ENCODE assay signal across 29 cellular contexts in the genomic region with DNA sequence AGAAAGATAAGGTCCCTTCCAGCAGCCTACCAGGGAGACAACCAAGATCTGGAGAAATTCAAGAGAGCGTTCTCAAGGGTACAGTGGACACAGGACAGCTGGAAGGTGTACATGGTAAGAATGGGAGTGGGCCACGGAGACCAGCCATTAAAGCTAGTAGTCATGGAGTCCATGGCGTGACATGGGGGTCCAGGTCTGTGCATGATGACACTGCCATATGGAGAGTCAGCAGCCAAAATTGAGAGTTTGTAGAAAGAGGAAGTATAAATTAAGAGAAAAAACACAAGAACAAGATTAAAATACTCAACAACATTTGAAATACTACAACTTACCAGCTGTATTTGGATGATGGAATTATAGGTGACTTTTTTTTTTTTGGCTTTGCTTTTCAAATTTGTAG. TPM values are rescaled to one million over a fixed set of nuclear protein-coding genes. Genes with fewer than 3 reads are reported as not detected.
"Had no signal": no experiment of that assay in that cellular context is flagged by ENCODE, and none has a peak within 500 bp of the region (broad histone marks: within the 10 kb centered on the region; RNA-seq: fewer than 3 reads in every experiment).

No MANE protein-coding gene starts in this region.

- H3K4me3 Mint-ChIP-seq: endodermal cell; naive thymus-derived CD8-positive, alpha-beta T cell; nephron progenitor cell; type B pancreatic cell had no signal

- H3K27me3 ChIP-seq: right atrium auricular region, testis had no signal

- H3K4me1 Mint-ChIP-seq: endodermal cell; naive thymus-derived CD8-positive, alpha-beta T cell; nephron progenitor cell had no signal

- H3K4me3 ChIP-seq: gastrocnemius medialis, lower lobe of right lung, prostate gland, right atrium auricular region, smooth muscle cell, testis, tibial artery had no signal

- H3K9me3 ChIP-seq: gastrocnemius medialis, lower lobe of right lung, prostate gland, right atrium auricular region, testis, tibial artery had no signal

- DNase-seq: effector CD8-positive, alpha-beta T cell; endodermal cell; foreskin fibroblast; gastrocnemius medialis; head of caudate nucleus; left ventricle myocardium superior; lower lobe of right lung; naive thymus-derived CD8-positive, alpha-beta T cell; nephron progenitor cell; nucleus accumbens; stimulated activated CD4-positive, alpha-beta T cell treated with anti-CD3 and anti-CD28 coated beads, Interleukin-12 subunit alpha, Interleukin-12 subunit beta, amount 100 ng/mL, for 4 hours; stimulated activated CD4-positive, alpha-beta T cell treated with anti-CD3 and anti-CD28 coated beads, Interleukin-1b, Interleukin-23, amount 100 ng/mL, for 48 hours; stimulated activated CD4-positive, alpha-beta T cell treated with anti-CD3 and anti-CD28 coated beads, Interleukin-4, amount 100 ng/mL, for 1 hour; stimulated activated CD8-positive, alpha-beta memory T cell treated with anti-CD3 and anti-CD28 coated beads, Interleukin-4, amount 100 ng/mL, for 48 hours; stimulated activated naive CD8-positive, alpha-beta T cell treated with anti-CD3 and anti-CD28 coated beads, Interleukin-15, Interleukin-2, amounts not matched to agents 100 U/mL and 50 U/mL, for 24 hours; substantia nigra; testis; tibial artery had no signal

- H3K36me3 Mint-ChIP-seq: naive thymus-derived CD8-positive, alpha-beta T cell; type B pancreatic cell had no signal

- H3K4me1 ChIP-seq: gastrocnemius medialis, lower lobe of right lung, prostate gland, right atrium auricular region, testis, tibial artery had no signal

- H3K9me3 Mint-ChIP-seq: endodermal cell; naive thymus-derived CD8-positive, alpha-beta T cell; type B pancreatic cell had no signal

- H3K36me3 ChIP-seq: gastrocnemius medialis, lower lobe of right lung, prostate gland, right atrium auricular region, tibial artery had no signal

- H3K4me2 ChIP-seq: smooth muscle cell had no signal

- ATAC-seq: gastrocnemius medialis; left ventricle myocardium superior; lower lobe of right lung; naive thymus-derived CD8-positive, alpha-beta T cell; sciatic nerve; stimulated activated naive CD8-positive, alpha-beta T cell treated with anti-CD3 and anti-CD28 coated beads, Interleukin-15, Interleukin-2, amounts not matched to agents 100 U/mL and 50 U/mL, for 24 hours had no signal

- H3K27ac Mint-ChIP-seq: endodermal cell; naive thymus-derived CD8-positive, alpha-beta T cell; nephron progenitor cell; type B pancreatic cell had no signal

- H3K27ac ChIP-seq: epithelial cell of prostate, gastrocnemius medialis, lower lobe of right lung, prostate gland, right atrium auricular region, testis, tibial artery had no signal

RNA-seq across cellular contexts. Expression of a gene that starts 7.9 kb away (rescaled TPM):
- total RNA-seq: endodermal cell; esophagus mucosa; gastrocnemius medialis; glomerular endothelial cell; left ventricle myocardium superior; lower lobe of right lung; mesenteric fat pad; myocyte; naive thymus-derived CD8-positive, alpha-beta T cell; osteocyte; right atrium auricular region; sciatic nerve; smooth muscle cell had no signal

RNA-seq across cellular contexts. Expression of a gene that starts 34.2 kb away (rescaled TPM):
- total RNA-seq: endodermal cell; esophagus mucosa; gastrocnemius medialis; glomerular endothelial cell; left ventricle myocardium superior; lower lobe of right lung; mesenteric fat pad; myocyte; naive thymus-derived CD8-positive, alpha-beta T cell; osteocyte; prostate gland; sciatic nerve had no signal

RNA-seq across cellular contexts. Expression of a gene that starts 48.3 kb away (rescaled TPM):
- total RNA-seq: endodermal cell; esophagus mucosa; gastrocnemius medialis; glomerular endothelial cell; left ventricle myocardium superior; lower lobe of right lung; mesenteric fat pad; myocyte; naive thymus-derived CD8-positive, alpha-beta T cell; osteocyte; right atrium auricular region; sciatic nerve; smooth muscle cell had no signal
